In the genomic region with DNA sequence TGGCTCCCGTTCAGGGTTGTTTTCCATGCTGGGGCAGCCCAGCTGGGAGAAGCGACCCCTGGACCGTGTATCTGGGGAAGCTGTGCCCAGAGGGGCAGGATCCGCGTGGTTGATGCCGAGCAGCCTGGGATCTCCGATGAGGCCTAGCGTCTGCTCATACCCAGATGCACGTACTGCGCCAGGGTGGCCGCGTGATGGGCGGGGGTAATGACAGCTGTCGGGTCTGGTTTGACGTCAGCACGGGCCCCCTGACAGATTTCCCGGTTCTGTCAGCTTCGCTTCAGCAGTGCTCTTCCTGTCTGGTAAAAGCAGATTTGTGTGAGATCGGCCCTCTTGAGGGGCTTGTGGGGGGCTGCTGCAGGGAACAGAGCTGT, we compare ENCODE assay signal across 28 cellular contexts.
DNase-seq lines count a peak whose midpoint lies in the region; FAIRE-seq and TF ChIP-seq lines count a peak whose summit lies in the region.
"Had no signal": no experiment of that assay in that cellular context is flagged by ENCODE, and none has a peak within 500 bp of the region (broad histone marks: within the 10 kb centered on the region; RNA-seq: fewer than 3 reads in every experiment).

No MANE protein-coding gene starts in this region.

- DNase-seq in BE2C (peak; percentile 52), HTR-8/SVneo (ENCODE audit: insufficient read length, low spot score) (no peak), WERI-Rb-1 (peak; percentile 68), mesenchymal stem cell (no peak), Peyer's patch (no peak), COLO668 (lab: John Stamatoyannopoulos, UW; ENCODE audit: unreplicated experiment) (no peak)
- no peak for DNase-seq in stimulated activated naive CD4-positive, alpha-beta T cell treated with Interleukin-2 at 50 U/mL for 16 hours (lab: John Stamatoyannopoulos, UW)
- no peak for DNase-seq in activated T-helper 1 cell treated with anti-CD3 and anti-CD28 coated beads, Interleukin-12 subunit alpha, Interleukin-12 subunit beta, Interleukin-2, Interleukin-4 antibody, amounts not matched to agents 30 ng/mL and 10 ng/mL and 1 ng/mL, durations not matched to agents 14 hours and 24 hours and 36 hours (ENCODE audit: low spot score)
- DNase-seq: activated CD4-positive, alpha-beta memory T cell treated with anti-CD3 and anti-CD28 coated beads for 36 hours; activated CD4-positive, CD25-positive, alpha-beta regulatory T cell treated with anti-CD3 and anti-CD28 coated beads, Interleukin-2, amount 50 U/mL, for 72 hours; activated CD8-positive, alpha-beta memory T cell treated with anti-CD3 and anti-CD28 coated beads, Interleukin-2, amount 50 U/mL, for 4 hours; activated naive CD4-positive, alpha-beta T cell treated with anti-CD3 and anti-CD28 coated beads for 36 hours; brain microvascular endothelial cell; DMS153; dorsolateral prefrontal cortex; foreskin melanocyte; KG1; kidney glomerular epithelial cell; NCI-H1105; NCI-H2029; trophoblast cell had no signal

- no peak overlapping the region for H3K4me3 Mint-ChIP-seq in activated T-helper 1 cell treated with anti-CD3 and anti-CD28 coated beads, Interleukin-12 subunit alpha, Interleukin-12 subunit beta, Interleukin-2, Interleukin-4 antibody, amounts not matched to agents 30 ng/mL and 10 ng/mL and 1 ng/mL, durations not matched to agents 14 hours and 24 hours and 36 hours
- H3K4me3 Mint-ChIP-seq: activated CD4-positive, alpha-beta memory T cell treated with anti-CD3 and anti-CD28 coated beads for 36 hours; activated naive CD4-positive, alpha-beta T cell treated with anti-CD3 and anti-CD28 coated beads for 36 hours; neural crest cell; stimulated activated memory B cell treated with anti-CD40 and anti-IgM and Interleukin-4, amounts not matched to agents 10 μg/mL and 1 μg/mL and 100 μg/mL, for 72 hours; T-helper 1 cell treated with Interleukin-12 subunit alpha and Interleukin-12 subunit beta and Interleukin-4 antibody, amounts not matched to agents 30 μg/mL and 1 μg/mL, for 36 hours had no signal

- peak overlapping the region; percentile 15 to 48 for H3K4ac ChIP-seq in mesenchymal stem cell (ENCODE audit: low read depth in 1 of 2, low read length in 2 of 2)

- H2BK120ac ChIP-seq in mesenchymal stem cell (ENCODE audit: low read depth, low read length), result no peak overlapping the region

- no peak overlapping the region for H3K27ac Mint-ChIP-seq in activated T-helper 1 cell treated with anti-CD3 and anti-CD28 coated beads, Interleukin-12 subunit alpha, Interleukin-12 subunit beta, Interleukin-2, Interleukin-4 antibody, amounts not matched to agents 30 ng/mL and 10 ng/mL and 1 ng/mL, durations not matched to agents 14 hours and 24 hours and 36 hours
- H3K27ac Mint-ChIP-seq: activated CD4-positive, alpha-beta memory T cell treated with anti-CD3 and anti-CD28 coated beads for 36 hours; activated naive CD4-positive, alpha-beta T cell treated with anti-CD3 and anti-CD28 coated beads for 36 hours; T-helper 1 cell treated with Interleukin-12 subunit alpha and Interleukin-12 subunit beta and Interleukin-4 antibody, amounts not matched to agents 30 μg/mL and 1 μg/mL, for 36 hours had no signal

- no peaks in the 10 kb centered on the region for H3K36me3 Mint-ChIP-seq in activated T-helper 1 cell treated with anti-CD3 and anti-CD28 coated beads, Interleukin-12 subunit alpha, Interleukin-12 subunit beta, Interleukin-2, Interleukin-4 antibody, amounts not matched to agents 30 ng/mL and 10 ng/mL and 1 ng/mL, durations not matched to agents 14 hours and 24 hours and 36 hours (ENCODE audit: low read depth)
- H3K36me3 Mint-ChIP-seq: activated CD4-positive, alpha-beta memory T cell treated with anti-CD3 and anti-CD28 coated beads for 36 hours; stimulated activated memory B cell treated with anti-CD40 and anti-IgM and Interleukin-4, amounts not matched to agents 10 μg/mL and 1 μg/mL and 100 μg/mL, for 72 hours had no signal

- peak overlapping the region in 1 of 2 experiments; percentile 40 for H2BK12ac ChIP-seq in mesenchymal stem cell (ENCODE audit: low read length in 2 of 2)

- H3K36me3 ChIP-seq in BE2C (peaks cover 6% of the 10 kb centered on the region; the same call in 1 of the 2 replicates), WERI-Rb-1 (peaks cover 82% of the 10 kb centered on the region), mesenchymal stem cell (ENCODE audit: control insufficient read depth in 1 of 2, insufficient read depth in 2 of 2, low read depth in 1 of 2, low read length in 2 of 2) (peaks cover 0 to 30% of the 10 kb centered on the region in 2 experiments), Peyer's patch (no peaks in the 10 kb centered on the region)
- H3K36me3 ChIP-seq: brain microvascular endothelial cell had no signal

- H3K14ac ChIP-seq in mesenchymal stem cell (ENCODE audit: low read length in 2 of 2), result no peak overlapping the region

- peak; percentile 36 for FAIRE-seq in HTR-8/SVneo (lab: Jason Lieb, UNC)
- FAIRE-seq: GM12891 had no signal

- no peak overlapping the region for H3K9ac ChIP-seq in mesenchymal stem cell (ENCODE audit: low read length)
- H3K9ac ChIP-seq: parathyroid adenoma had no signal

- peak overlapping the region; percentile 88 for H3K27ac ChIP-seq in WERI-Rb-1
- no peak overlapping the region for H3K27ac ChIP-seq in mesenchymal stem cell (ENCODE audit: low read length, poor library complexity, severe bottlenecking)
- H3K27ac ChIP-seq in Peyer's patch, result no peak overlapping the region
- H3K27ac ChIP-seq: brain microvascular endothelial cell, hepatocyte, parathyroid adenoma, SK-N-MC had no signal

- no peak overlapping the region for H2AFZ ChIP-seq in mesenchymal stem cell (ENCODE audit: low read depth, low read length)
- H2AFZ ChIP-seq: hepatocyte, parathyroid adenoma had no signal

- H3K4me1 Mint-ChIP-seq in activated T-helper 1 cell treated with anti-CD3 and anti-CD28 coated beads, Interleukin-12 subunit alpha, Interleukin-12 subunit beta, Interleukin-2, Interleukin-4 antibody, amounts not matched to agents 30 ng/mL and 10 ng/mL and 1 ng/mL, durations not matched to agents 14 hours and 24 hours and 36 hours (ENCODE audit: low read depth), result no peaks in the 10 kb centered on the region

- no peaks in the 10 kb centered on the region for H3K27me3 ChIP-seq in BE2C
- H3K27me3 ChIP-seq in WERI-Rb-1 (ENCODE audit: insufficient read depth, low read depth, severe bottlenecking), result no peaks in the 10 kb centered on the region
- H3K27me3 ChIP-seq in mesenchymal stem cell (ENCODE audit: control insufficient read depth in 1 of 2, insufficient read depth in 1 of 2, low read length in 2 of 2), result no peaks in the 10 kb centered on the region
- H3K27me3 ChIP-seq in Peyer's patch, result no peaks in the 10 kb centered on the region
- H3K27me3 ChIP-seq: brain microvascular endothelial cell, dorsolateral prefrontal cortex, hepatocyte had no signal

- H3K9me3 Mint-ChIP-seq in activated T-helper 1 cell treated with anti-CD3 and anti-CD28 coated beads, Interleukin-12 subunit alpha, Interleukin-12 subunit beta, Interleukin-2, Interleukin-4 antibody, amounts not matched to agents 30 ng/mL and 10 ng/mL and 1 ng/mL, durations not matched to agents 14 hours and 24 hours and 36 hours, result no peaks in the 10 kb centered on the region
- H3K9me3 Mint-ChIP-seq: neural crest cell; T-helper 1 cell treated with Interleukin-12 subunit alpha and Interleukin-12 subunit beta and Interleukin-4 antibody, amounts not matched to agents 30 μg/mL and 1 μg/mL, for 36 hours had no signal

- TF ChIP-seq POLR2A in Peyer's patch (IDR thresholded peaks at IDR 0.05), result no peak

- peak overlapping the region; percentile 75 for H4K91ac ChIP-seq in mesenchymal stem cell (ENCODE audit: low read length)

- no peak overlapping the region for H3K23ac ChIP-seq in mesenchymal stem cell (ENCODE audit: low read length in 2 of 2)

- H4K8ac ChIP-seq in mesenchymal stem cell (ENCODE audit: low read length), result peak overlapping the region; percentile 14

- no peak overlapping the region for H3K4me3 ChIP-seq in BE2C (ENCODE audit: low read depth, low read length)
- no peak overlapping the region for H3K4me3 ChIP-seq in WERI-Rb-1 (ENCODE audit: low read depth, low read length)
- no peak overlapping the region for H3K4me3 ChIP-seq in mesenchymal stem cell (ENCODE audit: insufficient read depth in 1 of 2, low read depth in 1 of 2, low read length in 2 of 2)
- no peak overlapping the region for H3K4me3 ChIP-seq in Peyer's patch
- H3K4me3 ChIP-seq: dorsolateral prefrontal cortex, hepatocyte, SK-N-MC had no signal

- TF ChIP-seq CTCF in BE2C (IDR thresholded peaks at IDR 0.05; ENCODE audit: low read depth, low read length) (no peak), WERI-Rb-1 (IDR thresholded peaks at IDR 0.05; ENCODE audit: low read depth, low read length) (no peak), Peyer's patch (IDR thresholded peaks at IDR 0.05) (no peak)

- H3K9me3 ChIP-seq in BE2C, result no peaks in the 10 kb centered on the region
- peaks cover 4% of the 10 kb centered on the region for H3K9me3 ChIP-seq in WERI-Rb-1 (ENCODE audit: severe bottlenecking)
- H3K9me3 ChIP-seq in mesenchymal stem cell (ENCODE audit: control insufficient read depth, low read length), result peaks cover 5% of the 10 kb centered on the region
- H3K9me3 ChIP-seq in Peyer's patch, result no peaks in the 10 kb centered on the region

- H3K79me1 ChIP-seq in mesenchymal stem cell (replicated peaks; ENCODE audit: low read length, poor library complexity, severe bottlenecking), result peaks cover 22% of the 10 kb centered on the region

- H2BK5ac ChIP-seq in mesenchymal stem cell (ENCODE audit: low read depth, low read length, poor library complexity, severe bottlenecking), result no peak overlapping the region

- peak overlapping the region; percentile 2 for H2BK15ac ChIP-seq in mesenchymal stem cell (ENCODE audit: low read depth, poor library complexity, severe bottlenecking)

- intact Hi-C loops in activated T-helper 1 cell treated with anti-CD3 and anti-CD28 coated beads, Interleukin-12 subunit alpha, Interleukin-12 subunit beta, Interleukin-2, Interleukin-4 antibody, amounts not matched to agents 30 ng/mL and 10 ng/mL and 1 ng/mL, durations not matched to agents 14 hours and 24 hours and 36 hours (cut with micrococcal nuclease), result no loop called here

- peaks cover 4% of the 10 kb centered on the region for H3K27me3 Mint-ChIP-seq in activated T-helper 1 cell treated with anti-CD3 and anti-CD28 coated beads, Interleukin-12 subunit alpha, Interleukin-12 subunit beta, Interleukin-2, Interleukin-4 antibody, amounts not matched to agents 30 ng/mL and 10 ng/mL and 1 ng/mL, durations not matched to agents 14 hours and 24 hours and 36 hours (ENCODE audit: insufficient read depth)

- no peak overlapping the region for H3K4me2 ChIP-seq in mesenchymal stem cell (ENCODE audit: low read length, poor library complexity, severe bottlenecking)
- H3K4me2 ChIP-seq: hepatocyte had no signal

- peak overlapping the region in 1 of 2 experiments; percentile 11 for H3K18ac ChIP-seq in mesenchymal stem cell (ENCODE audit: low read depth in 1 of 2, low read length in 2 of 2)

- H3K4me1 ChIP-seq in BE2C (peaks cover 36% of the 10 kb centered on the region), mesenchymal stem cell (ENCODE audit: control insufficient read depth, insufficient read depth, low read depth, low read length) (peaks cover 38% of the 10 kb centered on the region), Peyer's patch (no peaks in the 10 kb centered on the region)
- H3K4me1 ChIP-seq: parathyroid adenoma had no signal

- H2AK5ac ChIP-seq in mesenchymal stem cell (ENCODE audit: low read length, severe bottlenecking), result peak overlapping the region; percentile 66

- WGBS in mesenchymal stem cell, result 92% methylated on average over 19 of the region's 19 CpGs

Comparison
In these comparisons a context has a peak if more than half of its experiments do, and no peak if none do; other contexts are left out.
1. DNase-seq: peak in BE2C (single experiment) and WERI-Rb-1 (single experiment); none in HTR-8/SVneo (single experiment), mesenchymal stem cell (single experiment), stimulated activated naive CD4-positive, alpha-beta T cell treated with Interleukin-2 at 50 U/mL for 16 hours (single experiment), activated T-helper 1 cell treated with anti-CD3 and anti-CD28 coated beads, Interleukin-12 subunit alpha, Interleukin-12 subunit beta, Interleukin-2, Interleukin-4 antibody, amounts not matched to agents 30 ng/mL and 10 ng/mL and 1 ng/mL, durations not matched to agents 14 hours and 24 hours and 36 hours (single experiment), Peyer's patch (0 of 3) and COLO668 (single experiment).